In the genomic region with DNA sequence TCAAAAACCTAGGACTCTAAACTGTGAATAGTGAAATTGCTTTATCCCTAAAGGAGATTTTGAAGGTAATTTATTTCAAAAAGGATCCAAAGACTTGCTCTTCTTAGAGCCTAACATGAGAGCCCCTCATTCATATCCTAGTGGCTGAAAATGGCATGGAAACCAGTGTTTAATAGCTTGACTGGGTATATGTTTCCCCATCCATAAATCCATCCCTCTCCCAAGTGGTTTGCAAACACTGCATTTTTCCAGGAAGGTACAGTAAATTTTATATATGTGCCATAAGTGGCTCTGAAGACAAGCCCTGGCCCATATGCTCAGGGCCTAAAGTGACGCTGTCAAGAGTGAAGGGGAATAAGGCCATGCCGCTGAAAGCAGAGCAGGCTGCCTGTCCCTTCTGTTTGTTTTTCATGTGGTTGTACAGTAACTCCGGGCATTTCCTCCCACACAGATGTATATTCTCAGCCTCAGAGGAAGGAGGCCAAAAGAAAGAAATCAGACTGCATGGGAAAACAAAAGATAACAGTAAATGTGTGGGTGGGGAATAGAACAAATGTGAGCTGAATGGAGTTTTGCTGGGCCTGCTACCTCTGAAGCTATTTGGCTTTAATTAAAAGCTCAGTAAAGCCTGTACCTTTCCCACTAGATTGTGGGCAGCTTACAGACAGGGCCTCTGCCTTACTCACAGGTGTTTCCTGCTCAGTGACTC, we compare ENCODE assay signal across 9 cellular contexts.
A peak's percentile ranks its signal among the peaks of the same experiment; 100 is the strongest.
DNase-seq lines count a peak whose midpoint lies in the region; ATAC-seq and TF ChIP-seq lines count a peak whose summit lies in the region.
"Had no signal": no experiment of that assay in that cellular context is flagged by ENCODE, and none has a peak within 500 bp of the region (broad histone marks: within the 10 kb centered on the region; RNA-seq: fewer than 3 reads in every experiment).

No MANE protein-coding gene starts in this region.

- no peak for TF ChIP-seq CTCF in left lung (IDR thresholded peaks at IDR 0.05)

- no peaks in the 10 kb centered on the region for H3K36me3 ChIP-seq in left lung
- H3K36me3 ChIP-seq: lower lobe of right lung had no signal

- no peaks in the 10 kb centered on the region for H3K9me3 ChIP-seq in left lung
- H3K9me3 ChIP-seq: lower lobe of right lung had no signal

- peak; percentile 88 for ATAC-seq in GM18870 (IDR thresholded peaks at IDR 0.05; ENCODE audit: unreplicated experiment)
- peak; percentile 96 for ATAC-seq in HG02852 (IDR thresholded peaks at IDR 0.05; ENCODE audit: unreplicated experiment)
- ATAC-seq in left lung: peak; percentile 33

- no peaks in the 10 kb centered on the region for H3K27me3 ChIP-seq in left lung

- peaks cover 0 to 2% of the 10 kb centered on the region in 2 donors for H3K4me1 ChIP-seq in left lung
- H3K4me1 ChIP-seq: lower lobe of right lung had no signal

- DNase-seq in SW480 (ENCODE audit: low spot score) (peak; percentile 48), left lung (no peak), HK-2 (ENCODE audit: unreplicated experiment) (no peak), NCI-H1105 (lab: John Stamatoyannopoulos, UW) (no peak), NCI-H1092 (lab: John Stamatoyannopoulos, UW) (no peak)
- DNase-seq in stimulated activated naive CD4-positive, alpha-beta T cell treated with Interleukin-2 at 50 U/mL for 16 hours (lab: John Stamatoyannopoulos, UW): no peak
- DNase-seq: lower lobe of right lung had no signal

- intact Hi-C loops in left lung (cut with DNase I): no loop called here

- H3K4me3 ChIP-seq in left lung: no peak overlapping the region
- H3K4me3 ChIP-seq: lower lobe of right lung had no signal

- H3K27ac ChIP-seq in left lung: no peak overlapping the region
- H3K27ac ChIP-seq: lower lobe of right lung had no signal

Comparison
In these comparisons a context has a peak if more than half of its experiments do, and no peak if none do; other contexts are left out.
1. ATAC-seq: peak in every context shown above with its lines; median percentile 96 in HG02852; 88 in GM18870; 33 in left lung.